In the genomic region with DNA sequence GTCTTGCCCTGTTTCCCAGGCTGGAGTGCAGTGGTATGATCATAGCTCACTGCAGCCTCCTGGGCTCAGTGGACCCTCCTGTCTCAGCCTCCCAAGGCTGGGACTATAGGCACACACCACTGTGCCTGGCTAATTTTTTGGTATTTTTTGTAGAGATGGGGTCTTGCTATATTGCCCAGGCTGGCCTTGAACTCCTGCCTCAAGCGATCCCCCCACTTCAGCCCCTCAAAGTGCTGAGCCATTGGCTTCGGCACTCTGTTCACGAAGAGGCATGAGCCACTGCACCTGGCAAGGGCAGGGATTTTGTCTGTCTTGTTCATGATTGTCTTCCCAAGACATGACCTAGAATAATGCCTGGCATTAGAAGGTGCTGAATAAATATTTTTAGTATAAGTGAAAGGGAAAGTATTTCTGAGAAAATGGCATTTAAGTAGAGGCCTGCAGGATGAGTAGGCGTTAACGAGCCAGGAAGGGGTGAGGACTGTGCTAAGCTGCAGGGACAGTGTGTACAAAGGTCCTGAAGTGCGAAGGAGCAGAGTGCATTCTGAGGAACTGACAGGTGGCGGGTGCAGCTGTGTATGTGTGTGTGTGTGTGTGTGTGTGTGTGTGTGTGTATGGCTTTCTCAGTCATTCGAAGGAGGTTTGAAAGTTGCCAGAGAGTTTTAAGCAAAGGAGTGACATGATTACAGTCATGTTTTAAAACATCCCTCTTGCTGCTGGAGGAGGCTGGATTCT, we compare ENCODE assay signal across 10 cellular contexts. TPM values are rescaled to one million over a fixed set of nuclear protein-coding genes. Genes with fewer than 3 reads are reported as not detected.
DNase-seq lines count a peak whose midpoint lies in the region; ATAC-seq and TF ChIP-seq lines count a peak whose summit lies in the region.
"Had no signal": no experiment of that assay in that cellular context is flagged by ENCODE, and none has a peak within 500 bp of the region (broad histone marks: within the 10 kb centered on the region; RNA-seq: fewer than 3 reads in every experiment).

No MANE protein-coding gene starts in this region.

- no peaks in the 10 kb centered on the region for H3K9me3 ChIP-seq in gastrocnemius medialis
- H3K9me3 ChIP-seq: testis had no signal

- TF ChIP-seq CTCF in fibroblast of mammary gland (conservative IDR thresholded peaks at IDR 0.05; ENCODE audit: control insufficient read depth, insufficient read depth, low read depth, low read length) (no peak), gastrocnemius medialis (IDR thresholded peaks at IDR 0.05 in 4 of 5, conservative IDR thresholded peaks at IDR 0.05 in 1 of 5) (no peak)

- H3K4me3 ChIP-seq in fibroblast of mammary gland (ENCODE audit: control insufficient read depth, low read depth, low read length) (no peak overlapping the region), gastrocnemius medialis (no peak overlapping the region)
- H3K4me3 ChIP-seq: testis had no signal

- intact Hi-C loops in gastrocnemius medialis (cut with DNase I; ENCODE audit: low total_unique reads) = no loop called here

- H3K27ac ChIP-seq in gastrocnemius medialis = peak overlapping the region; percentile 1 to 45 (median 40)
- H3K27ac ChIP-seq: testis had no signal

- H3K27me3 ChIP-seq in gastrocnemius medialis = no peaks in the 10 kb centered on the region
- H3K27me3 ChIP-seq: testis had no signal

- TF ChIP-seq POLR2A in gastrocnemius medialis (IDR thresholded peaks at IDR 0.05) = peak in 1 of 2 donors; percentile 4

- ATAC-seq in gastrocnemius medialis (peak; percentile 64 to 75), GM18520 (IDR thresholded peaks at IDR 0.05; ENCODE audit: unreplicated experiment) (no peak)

- no peaks in the 10 kb centered on the region for H3K36me3 ChIP-seq in gastrocnemius medialis

- H3K4me1 ChIP-seq in gastrocnemius medialis = peaks cover 11 to 23% of the 10 kb centered on the region in 2 donors
- H3K4me1 ChIP-seq: testis had no signal

- in situ Hi-C loops in gastrocnemius medialis (cut with MboI; ENCODE audit: low sequenced_read_pairs in 4 of 4) = no loop called here

- DNase-seq in DMS79 treated with DMSO at 0.1 percent for 48 hours (lab: John Stamatoyannopoulos, UW) = peak; percentile 44
- DNase-seq in DMS79 (lab: John Stamatoyannopoulos, UW) = no peak
- peak; percentile 70 for DNase-seq in NCI-H69 (lab: John Stamatoyannopoulos, UW)
- DNase-seq in fibroblast of mammary gland (ENCODE audit: low read depth) = peak; percentile 42
- peak; percentile 33 to 72 for DNase-seq in gastrocnemius medialis
- DNase-seq in NCI-H146 treated with DMSO at 0.1 percent for 48 hours (lab: John Stamatoyannopoulos, UW; ENCODE audit: unreplicated experiment) = no peak
- no peak for DNase-seq in A172 (ENCODE audit: low spot score)
- DNase-seq: aorta, testis had no signal

RNA-seq across cellular contexts. Expression of a gene that starts 43.0 kb away (rescaled TPM):
- total RNA-seq in gastrocnemius medialis = 100 to 1,000 TPM in 3 of 4 donors, 10 to 100 TPM in 1; 66.4 to 195 (median 149) TPM
- total RNA-seq in A172 (2014; rRNA removed; shearing (Covaris generic)) = 29.0 and 35.2 TPM in 2 replicates

Comparison
In these comparisons a context has a peak if more than half of its experiments do, and no peak if none do; other contexts are left out.
1. DNase-seq: peak in DMS79 treated with DMSO at 0.1 percent for 48 hours (single experiment), NCI-H69 (single experiment), fibroblast of mammary gland (single experiment) and gastrocnemius medialis (2 of 2); none in DMS79 (single experiment), NCI-H146 treated with DMSO at 0.1 percent for 48 hours (single experiment) and A172 (single experiment).